ENCODE assay signal across 12 cellular contexts in genomic region chr5:1268666-1269065, GRCh38.
A peak's percentile ranks its signal among the peaks of the same experiment; 100 is the strongest.
DNase-seq lines count a peak whose midpoint lies in the region; ATAC-seq and TF ChIP-seq lines count a peak whose summit lies in the region.
"Had no signal": no experiment of that assay in that cellular context is flagged by ENCODE, and none has a peak within 500 bp of the region (broad histone marks: within the 10 kb centered on the region; RNA-seq: fewer than 3 reads in every experiment).

No MANE protein-coding gene starts in this region.

- no peak overlapping the region for H3K27ac Mint-ChIP-seq in activated naive CD8-positive, alpha-beta T cell treated with anti-CD3 and anti-CD28 coated beads, Interleukin-2, amount 50 U/mL, for 24 hours
- H3K27ac Mint-ChIP-seq: memory B cell had no signal

- H3K27me3 Mint-ChIP-seq in activated naive CD8-positive, alpha-beta T cell treated with anti-CD3 and anti-CD28 coated beads, Interleukin-2, amount 50 U/mL, for 24 hours, result no peaks in the 10 kb centered on the region
- H3K27me3 Mint-ChIP-seq: memory B cell had no signal

- H3K36me3 Mint-ChIP-seq in activated naive CD8-positive, alpha-beta T cell treated with anti-CD3 and anti-CD28 coated beads, Interleukin-2, amount 50 U/mL, for 24 hours (ENCODE audit: low read depth), result peaks cover 15% of the 10 kb centered on the region
- H3K36me3 Mint-ChIP-seq: memory B cell had no signal

- ATAC-seq in activated naive CD8-positive, alpha-beta T cell treated with anti-CD3 and anti-CD28 coated beads, Interleukin-2, amount 50 U/mL, for 24 hours, result peak; percentile 63
- ATAC-seq in stimulated activated naive CD8-positive, alpha-beta T cell treated with anti-CD3 and anti-CD28 coated beads, Interleukin-15, Interleukin-2, amounts not matched to agents 100 U/mL and 50 U/mL, for 24 hours, result peak; percentile 75
- no peak for ATAC-seq in HG03457 (IDR thresholded peaks at IDR 0.05; ENCODE audit: unreplicated experiment)
- ATAC-seq: HepG2 had no signal

- H3K4me3 Mint-ChIP-seq in activated naive CD8-positive, alpha-beta T cell treated with anti-CD3 and anti-CD28 coated beads, Interleukin-2, amount 50 U/mL, for 24 hours, result no peak overlapping the region
- H3K4me3 Mint-ChIP-seq: memory B cell had no signal

- H3K9me3 Mint-ChIP-seq in activated naive CD8-positive, alpha-beta T cell treated with anti-CD3 and anti-CD28 coated beads, Interleukin-2, amount 50 U/mL, for 24 hours, result no peaks in the 10 kb centered on the region
- H3K9me3 Mint-ChIP-seq: memory B cell had no signal

- H3K4me1 Mint-ChIP-seq in activated naive CD8-positive, alpha-beta T cell treated with anti-CD3 and anti-CD28 coated beads, Interleukin-2, amount 50 U/mL, for 24 hours, result peaks cover 15% of the 10 kb centered on the region
- H3K4me1 Mint-ChIP-seq: memory B cell had no signal

- DNase-seq in stimulated activated CD4-positive, alpha-beta T cell treated with anti-CD3 and anti-CD28 coated beads, Interleukin-4, amount 100 ng/mL, for 24 hours, result peak; percentile 20
- DNase-seq in stimulated activated CD4-positive, alpha-beta T cell treated with anti-CD3 and anti-CD28 coated beads, Interleukin-4, amount 100 ng/mL, for 4 hours, result no peak
- peak; percentile 8 for DNase-seq in activated CD8-positive, alpha-beta memory T cell treated with anti-CD3 and anti-CD28 coated beads, Interleukin-2, amount 50 U/mL, for 24 hours (ENCODE audit: extremely low read depth)
- DNase-seq in activated naive CD8-positive, alpha-beta T cell treated with anti-CD3 and anti-CD28 coated beads, Interleukin-2, amount 50 U/mL, for 24 hours, result peak; percentile 34
- DNase-seq in stimulated activated naive CD8-positive, alpha-beta T cell treated with anti-CD3 and anti-CD28 coated beads, Interleukin-15, Interleukin-2, amounts not matched to agents 100 U/mL and 50 U/mL, for 24 hours, result peak; percentile 27
- DNase-seq in HEK293T (ENCODE audit: extremely low spot score), result no peak
- DNase-seq in Ammon's horn (ENCODE audit: low spot score), result no peak
- DNase-seq: effector CD4-positive, alpha-beta T cell; occipital lobe had no signal

- CTCF ChIA-PET in HEK293T (lab: Yijun Ruan, JAX), result no interaction called here

- POLR2A ChIA-PET in HEK293T (lab: Yijun Ruan, JAX), result no interaction called here

TF ChIP-seq in HEK293T, 16 proteins besides CTCF, POLR2A, EP300 and RAD21:
- TF ChIP-seq FOXM1 (IDR thresholded peaks at IDR 0.05; ENCODE audit: borderline replicate concordance), result no peak
- TF ChIP-seq ZNF384 (IDR thresholded peaks at IDR 0.05), result no peak
- no peak for TF ChIP-seq SP1 (IDR thresholded peaks at IDR 0.05)
- no peak for TF ChIP-seq HDGF (IDR thresholded peaks at IDR 0.05; ENCODE audit: borderline replicate concordance)
- TF ChIP-seq ARNT (IDR thresholded peaks at IDR 0.05), result no peak
- no peak for TF ChIP-seq FOXA1 (IDR thresholded peaks at IDR 0.05)
- no peak for TF ChIP-seq ELF4 (IDR thresholded peaks at IDR 0.05)
- TF ChIP-seq FOXK2 (IDR thresholded peaks at IDR 0.05), result no peak

Comparison
In these comparisons a context has a peak if more than half of its experiments do, and no peak if none do; other contexts are left out.
1. DNase-seq: peak in stimulated activated CD4-positive, alpha-beta T cell treated with anti-CD3 and anti-CD28 coated beads, Interleukin-4, amount 100 ng/mL, for 24 hours (single experiment), activated CD8-positive, alpha-beta memory T cell treated with anti-CD3 and anti-CD28 coated beads, Interleukin-2, amount 50 U/mL, for 24 hours (single experiment), activated naive CD8-positive, alpha-beta T cell treated with anti-CD3 and anti-CD28 coated beads, Interleukin-2, amount 50 U/mL, for 24 hours (single experiment) and stimulated activated naive CD8-positive, alpha-beta T cell treated with anti-CD3 and anti-CD28 coated beads, Interleukin-15, Interleukin-2, amounts not matched to agents 100 U/mL and 50 U/mL, for 24 hours (single experiment); none in stimulated activated CD4-positive, alpha-beta T cell treated with anti-CD3 and anti-CD28 coated beads, Interleukin-4, amount 100 ng/mL, for 4 hours (0 of 2), HEK293T (single experiment) and Ammon's horn (single experiment).